Comparison of ENCODE assay signal across 31 cellular contexts in genomic region chr11:82767123-82767522, GRCh38. TPM values are rescaled to one million over a fixed set of nuclear protein-coding genes. Genes with fewer than 3 reads are reported as not detected.
"Had no signal": no experiment of that assay in that cellular context is flagged by ENCODE, and none has a peak within 500 bp of the region (broad histone marks: within the 10 kb centered on the region; RNA-seq: fewer than 3 reads in every experiment).

No MANE protein-coding gene starts in this region.

- H3K9me3 ChIP-seq: adrenal gland, body of pancreas, breast epithelium, Peyer's patch, SJSA1, SK-N-SH had no signal

- FAIRE-seq: astrocyte, TTC549 had no signal

- H3K36me3 ChIP-seq: adrenal gland, breast epithelium, Peyer's patch, SJSA1 had no signal

- H3K4me2 ChIP-seq: KMS-11, SK-N-SH had no signal

- H3K27me3 ChIP-seq: body of pancreas, breast epithelium, Peyer's patch, SJSA1 had no signal

- DNase-seq: activated CD4-positive, alpha-beta T cell treated with anti-CD3 and anti-CD28 coated beads for 4 hours; activated CD4-positive, alpha-beta T cell treated with anti-CD3 and anti-CD28 coated beads, Interleukin-2, amount 50 U/mL, for 4 hours; activated CD8-positive, alpha-beta T cell treated with anti-CD3 and anti-CD28 coated beads for 36 hours; activated gamma-delta T cell; activated naive CD4-positive, alpha-beta T cell treated with Interleukin-2 at 50 U/mL for 16 hours; activated T-cell treated with anti-CD3 and anti-CD28 coated beads, Interleukin-2, amount 50 U/mL, for 24 hours; adrenal gland; body of pancreas; MM.1S; MV-4-11; NCI-H1092; NCI-H1436 treated with DMSO at 0.1 percent for 48 hours; NCI-H1694 treated with DMSO at 0.1 percent for 48 hours; NCI-H2029; NCI-H510A treated with DMSO at 0.1 percent for 48 hours; NCI-H526 treated with DMSO at 0.1 percent for 48 hours; NCI-H774; PC-3; Peyer's patch; RPMI8226; SHP77 treated with DMSO at 0.1 percent for 48 hours; SK-N-SH had no signal

- ATAC-seq: activated CD8-positive, alpha-beta T cell treated with anti-CD3 and anti-CD28 coated beads for 36 hours; body of pancreas; PC-3 had no signal

- H3K9ac ChIP-seq: KMS-11, SK-N-SH had no signal

- H3K4me1 ChIP-seq: adrenal gland, body of pancreas, breast epithelium, Peyer's patch, SJSA1 had no signal

- H3K4me3 ChIP-seq: adrenal gland, body of pancreas, breast epithelium, Peyer's patch, SJSA1 had no signal

- H3K27ac ChIP-seq: adrenal gland, body of pancreas, breast epithelium, KMS-11, Peyer's patch, SJSA1 had no signal

RNA-seq across cellular contexts. Expression of gene FAM181B, which starts 33.5 kb away (rescaled TPM):
- total RNA-seq: activated CD8-positive, alpha-beta memory T cell treated with anti-CD3 and anti-CD28 coated beads for 36 hours; activated CD8-positive, alpha-beta T cell treated with anti-CD3 and anti-CD28 coated beads for 36 hours; activated naive CD4-positive, alpha-beta T cell treated with anti-CD3 and anti-CD28 coated beads, Interleukin-2, amount 50 U/mL, for 72 hours; activated T-helper 2 cell treated with anti-CD3 and anti-CD28 coated beads, Interferon-gamma antibody, Interleukin-2, Interleukin-4, amounts not matched to agents 10 μg/mL and 5 μg/mL and 100 μg/mL, durations not matched to agents 14 hours and 24 hours and 36 hours; LHCN-M2; PC-3 had no signal
